In the genomic region with DNA sequence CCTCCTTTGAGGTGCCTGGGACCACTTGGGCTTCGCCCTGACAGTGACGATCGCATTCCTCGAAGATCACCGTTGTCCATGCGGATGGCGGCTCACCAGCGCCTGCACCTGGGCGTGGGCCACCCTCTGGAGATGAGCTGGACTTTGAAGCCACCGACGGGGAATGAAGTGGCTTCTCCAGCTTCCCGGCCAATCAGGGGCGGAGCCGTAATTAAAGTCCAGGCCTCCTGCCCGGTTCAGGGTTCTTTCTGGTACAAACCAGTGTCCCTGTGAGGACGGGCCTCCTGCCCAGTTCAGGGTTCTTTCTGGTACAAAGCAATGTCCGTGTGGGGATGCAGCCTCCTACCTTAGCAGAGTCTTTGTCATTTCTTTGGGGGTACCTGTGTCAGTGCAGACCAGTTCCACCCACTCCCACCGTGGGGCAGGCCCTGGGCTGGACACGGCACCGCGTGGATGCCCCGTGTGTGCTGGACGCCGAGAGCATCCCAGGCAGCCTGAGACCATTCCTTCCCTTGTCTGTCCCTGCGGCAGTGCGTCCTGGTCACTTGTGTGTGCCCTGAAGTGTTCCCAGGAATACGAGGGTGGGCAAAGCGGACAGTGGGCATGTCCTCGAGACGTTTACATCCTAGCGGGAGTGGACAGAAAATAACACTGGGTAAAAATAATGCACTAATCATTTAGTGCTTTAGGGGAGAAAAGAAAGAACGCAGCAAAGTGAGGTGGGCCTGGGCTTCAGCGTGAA, we compare ENCODE assay signal across 17 cellular contexts. TPM values are rescaled to one million over a fixed set of nuclear protein-coding genes. Genes with fewer than 3 reads are reported as not detected.
"Had no signal": no experiment of that assay in that cellular context is flagged by ENCODE, and none has a peak within 500 bp of the region (broad histone marks: within the 10 kb centered on the region; RNA-seq: fewer than 3 reads in every experiment).

No MANE protein-coding gene starts in this region.

- H3K4me3 Mint-ChIP-seq: immature natural killer cell; T-helper 2 cell treated with Interferon-gamma antibody and Interleukin-4, amounts not matched to agents 5 μg/mL and 100 μg/mL, for 36 hours had no signal

- H3K4me1 Mint-ChIP-seq: immature natural killer cell had no signal

- H3K9me3 ChIP-seq: adrenal gland, body of pancreas, mucosa of descending colon had no signal

- ATAC-seq: body of pancreas; mucosa of descending colon; naive thymus-derived CD8-positive, alpha-beta T cell; stimulated activated naive CD8-positive, alpha-beta T cell treated with anti-CD3 and anti-CD28 coated beads, Interleukin-15, Interleukin-2, amounts not matched to agents 100 U/mL and 50 U/mL, for 24 hours had no signal

- H3K9me3 Mint-ChIP-seq: immature natural killer cell; naive thymus-derived CD8-positive, alpha-beta T cell; T-helper 2 cell treated with Interferon-gamma antibody and Interleukin-4, amounts not matched to agents 5 μg/mL and 100 μg/mL, for 36 hours had no signal

- H3K4me3 ChIP-seq: adrenal gland, body of pancreas, mucosa of descending colon had no signal

- H3K4me1 ChIP-seq: adrenal gland had no signal

- DNase-seq: activated CD4-positive, alpha-beta T cell treated with anti-CD3 and anti-CD28 coated beads, Interleukin-2, amount 50 U/mL, for 4 hours; activated naive CD4-positive, alpha-beta T cell treated with anti-CD3 and anti-CD28 coated beads, Interleukin-2, amount 50 U/mL, for 16 hours; body of pancreas; cerebellar nuclear complex; dermis blood vessel endothelial cell; immature natural killer cell; mammary epithelial cell; mucosa of descending colon; naive thymus-derived CD8-positive, alpha-beta T cell; occipital lobe; stimulated activated CD4-positive, alpha-beta T cell treated with anti-CD3 and anti-CD28 coated beads, Interleukin-4, amount 100 ng/mL, for 1 hour; stimulated activated CD8-positive, alpha-beta memory T cell treated with anti-CD3 and anti-CD28 coated beads, Interleukin-4, amount 100 ng/mL, for 48 hours; stimulated activated naive CD8-positive, alpha-beta T cell treated with anti-CD3 and anti-CD28 coated beads, Interleukin-15, Interleukin-2, amounts not matched to agents 100 U/mL and 50 U/mL, for 24 hours; SW 1271 had no signal

- H3K36me3 Mint-ChIP-seq: immature natural killer cell; naive thymus-derived CD8-positive, alpha-beta T cell had no signal

- H3K27ac Mint-ChIP-seq: immature natural killer cell; T-helper 2 cell treated with Interferon-gamma antibody and Interleukin-4, amounts not matched to agents 5 μg/mL and 100 μg/mL, for 36 hours had no signal

- H3K27ac ChIP-seq: adrenal gland, body of pancreas had no signal

- H3K36me3 ChIP-seq: adrenal gland had no signal

- H3K27me3 ChIP-seq: adrenal gland, body of pancreas had no signal

RNA-seq across cellular contexts. Expression of gene KCNG2, which starts 55.0 kb away (rescaled TPM):
- total RNA-seq: body of pancreas; naive thymus-derived CD8-positive, alpha-beta T cell; pulmonary artery endothelial cell had no signal
